Comparison of ENCODE assay signal across 26 cellular contexts in genomic region chr4:183807420-183808101, GRCh38.
A peak's percentile ranks its signal among the peaks of the same experiment; 100 is the strongest.
DNase-seq lines count a peak whose midpoint lies in the region; ATAC-seq, FAIRE-seq and TF ChIP-seq lines count a peak whose summit lies in the region.
"Had no signal": no experiment of that assay in that cellular context is flagged by ENCODE, and none has a peak within 500 bp of the region (broad histone marks: within the 10 kb centered on the region; RNA-seq: fewer than 3 reads in every experiment).

No MANE protein-coding gene starts in this region.

- no peak for DNase-seq in HepG2 (ENCODE audit: low spot score)
- DNase-seq in right atrium auricular region (ENCODE audit: low spot score), result no peak
- DNase-seq in osteocyte (ENCODE audit: extremely low spot score, unreplicated experiment), result peak; percentile 73
- no peak for DNase-seq in uterus
- DNase-seq in superior temporal gyrus (ENCODE audit: extremely low spot score), result no peak
- DNase-seq: activated CD4-positive, alpha-beta T cell treated with anti-CD3 and anti-CD28 coated beads, Interleukin-2, amount 10 ng/mL, durations not matched to agents 7 days and 5 days; DMS79 treated with DMSO at 0.1 percent for 48 hours; effector memory CD4-positive, alpha-beta T cell; glutamatergic neuron; IMR-90; left lung; NCI-H1417; NCI-H2107; NCI-H524 treated with DMSO at 0.1 percent for 48 hours; stimulated activated CD4-positive, alpha-beta T cell treated with anti-CD3 and anti-CD28 coated beads, Interleukin-12 subunit alpha, Interleukin-12 subunit beta, amount 100 ng/mL, for 4 hours; stimulated activated CD4-positive, alpha-beta T cell treated with anti-CD3 and anti-CD28 coated beads, Interleukin-4, amount 100 ng/mL, for 4 hours had no signal

- H3K4me2 ChIP-seq in HepG2 (ENCODE audit: low read depth, low read length), result no peak overlapping the region

- no peak overlapping the region for H3K4me3 ChIP-seq in liver (ENCODE audit: low read depth in 1 of 3, low read length in 3 of 3)
- no peak overlapping the region for H3K4me3 ChIP-seq in HepG2 (replicated peaks in 1 of 3; ENCODE audit: insufficient read depth in 1 of 3, low read depth in 2 of 3, low read length in 3 of 3)
- H3K4me3 ChIP-seq in right atrium auricular region, result peak overlapping the region in 1 of 2 donors; percentile 34
- H3K4me3 ChIP-seq in uterus, result no peak overlapping the region
- H3K4me3 ChIP-seq: left lung had no signal

- peaks cover 0 to 3% (median 0%) of the 10 kb centered on the region in 4 donors for H3K9me3 ChIP-seq in liver (ENCODE audit: control insufficient read depth in 4 of 4, low read length in 3 of 4)
- H3K9me3 ChIP-seq in HepG2 (ENCODE audit: low read length), result no peaks in the 10 kb centered on the region
- no peaks in the 10 kb centered on the region for H3K9me3 ChIP-seq in right atrium auricular region
- H3K9me3 ChIP-seq in uterus, result no peaks in the 10 kb centered on the region
- H3K9me3 ChIP-seq: left lung had no signal

- no TSS peak for BruUV-seq in HepG2 (replicated peaks; lab: Mats Ljungman, UMichigan)

- H3K4me1 ChIP-seq in liver (ENCODE audit: control insufficient read depth in 4 of 4, insufficient read depth in 4 of 4, low read length in 3 of 4), result no peaks in the 10 kb centered on the region
- no peaks in the 10 kb centered on the region for H3K4me1 ChIP-seq in HepG2 (ENCODE audit: insufficient read depth, low read length)
- peaks cover 0 to 34% of the 10 kb centered on the region in 2 donors for H3K4me1 ChIP-seq in right atrium auricular region
- no peaks in the 10 kb centered on the region for H3K4me1 ChIP-seq in uterus

- POLR2A ChIA-PET in HepG2 (lab: Yijun Ruan, JAX), result no interaction called here

- in situ Hi-C loops in HepG2 (cut with HindIII; ENCODE audit: extremely low pct_ligation_motif_present, low pct_unique_long_range_greater_than_20kb), result no loop called here

- WGBS in liver, result 81% methylated on average over 19 of the region's 19 CpGs
- 65% methylated on average over 18 of the region's 19 CpGs for WGBS in HepG2 (ENCODE audit: low lambda C conversion rate)

- TF ChIP-seq POLR2A in HepG2 (IDR thresholded peaks at IDR 0.05; ENCODE audit: insufficient read depth in 1 of 2, low read depth in 2 of 2, low read length in 2 of 2), result no peak
- no peak for TF ChIP-seq POLR2A in uterus (IDR thresholded peaks at IDR 0.05)

- H3K27me3 ChIP-seq in liver (ENCODE audit: control insufficient read depth in 4 of 4, insufficient read depth in 4 of 4, low read length in 3 of 4) (no peaks in the 10 kb centered on the region), HepG2 (ENCODE audit: control insufficient read depth in 1 of 2, insufficient read depth in 2 of 2, low read length in 2 of 2) (peaks cover 1 to 7% of the 10 kb centered on the region in 2 experiments; a peak in 3 of 5 replicates), right atrium auricular region (no peaks in the 10 kb centered on the region), uterus (no peaks in the 10 kb centered on the region)
- H3K27me3 ChIP-seq: left lung had no signal

- H3K9ac ChIP-seq in liver (ENCODE audit: low read depth in 1 of 2, low read length in 2 of 2) (no peak overlapping the region), HepG2 (ENCODE audit: insufficient read depth, low read depth, low read length) (no peak overlapping the region)

- ATAC-seq in HepG2 (no peak), HG03439 (IDR thresholded peaks at IDR 0.05; ENCODE audit: unreplicated experiment) (no peak), GM19023 (IDR thresholded peaks at IDR 0.05; ENCODE audit: unreplicated experiment) (no peak)
- ATAC-seq: left lung had no signal

- intact Hi-C loops in HepG2 (cut with micrococcal nuclease; ENCODE audit: unreplicated experiment), result no loop called here
- intact Hi-C loops in uterus (cut with DNase I; ENCODE audit: low total_unique reads), result no loop called here

- H3K4me3 Mint-ChIP-seq in osteocyte (ENCODE audit: unreplicated experiment), result no peak overlapping the region
- H3K4me3 Mint-ChIP-seq: activated CD4-positive, alpha-beta T cell treated with anti-CD3 and anti-CD28 coated beads, Interleukin-2, amount 10 ng/mL, durations not matched to agents 7 days and 5 days; activated naive CD8-positive, alpha-beta T cell; B cell; stimulated activated naive CD8-positive, alpha-beta T cell treated with anti-CD3 and anti-CD28 coated beads, Interleukin-15, Interleukin-2, amounts not matched to agents 100 ng/mL and 50 ng/mL, for 24 hours; T-helper 1 cell treated with Interleukin-12 subunit alpha and Interleukin-12 subunit beta and Interleukin-4 antibody, amounts not matched to agents 30 μg/mL and 1 μg/mL, for 36 hours; type B pancreatic cell had no signal

- H3K36me3 ChIP-seq in liver (ENCODE audit: control insufficient read depth in 4 of 4, insufficient read depth in 3 of 4, low read depth in 1 of 4, low read length in 3 of 4) (no peaks in the 10 kb centered on the region), HepG2 (replicated peaks in 1 of 2; ENCODE audit: control insufficient read depth in 1 of 2, insufficient read depth in 2 of 2, low read length in 2 of 2) (no peaks in the 10 kb centered on the region), right atrium auricular region (no peaks in the 10 kb centered on the region), uterus (no peaks in the 10 kb centered on the region)
- H3K36me3 ChIP-seq: left lung had no signal

- no peaks in the 10 kb centered on the region for H3K36me3 Mint-ChIP-seq in osteocyte (ENCODE audit: unreplicated experiment)
- H3K36me3 Mint-ChIP-seq: activated naive CD8-positive, alpha-beta T cell had no signal

- no peaks in the 10 kb centered on the region for H3K79me2 ChIP-seq in HepG2 (ENCODE audit: insufficient read depth, low read length)

- TF ChIP-seq CTCF in liver (IDR thresholded peaks at IDR 0.05; ENCODE audit: low read depth, low read length, missing input control) (no peak), HepG2 (CRISPR knock-in tag; IDR thresholded peaks at IDR 0.05) (no peak), right atrium auricular region (IDR thresholded peaks at IDR 0.05) (no peak), osteocyte (IDR thresholded peaks at IDR 0.05) (no peak), uterus (IDR thresholded peaks at IDR 0.05) (no peak)

- no peak overlapping the region for H2AFZ ChIP-seq in HepG2 (ENCODE audit: low read length)

- no peaks in the 10 kb centered on the region for H4K20me1 ChIP-seq in HepG2 (ENCODE audit: insufficient read depth, low read length)

- TF ChIP-seq RAD21 in liver (IDR thresholded peaks at IDR 0.05) (no peak), HepG2 (CRISPR knock-in tag; IDR thresholded peaks at IDR 0.05) (no peak)

- peaks cover 6% of the 10 kb centered on the region for H3K27me3 Mint-ChIP-seq in osteocyte (ENCODE audit: unreplicated experiment)
- H3K27me3 Mint-ChIP-seq: type B pancreatic cell had no signal

- H3K27ac ChIP-seq in liver (ENCODE audit: low read depth in 1 of 2, low read length in 2 of 2) (peak overlapping the region; percentile 31 to 37), HepG2 (ENCODE audit: extremely low read length, insufficient read depth, low read length) (no peak overlapping the region), right atrium auricular region (peak overlapping the region; percentile 82 to 85), uterus (peak overlapping the region; percentile 1 to 46)
- H3K27ac ChIP-seq: left lung had no signal

- no peaks in the 10 kb centered on the region for H3K4me1 Mint-ChIP-seq in osteocyte (ENCODE audit: unreplicated experiment)
- H3K4me1 Mint-ChIP-seq: activated CD4-positive, alpha-beta T cell treated with anti-CD3 and anti-CD28 coated beads, Interleukin-2, amount 10 ng/mL, durations not matched to agents 7 days and 5 days; B cell had no signal

- no peak overlapping the region for H3K27ac Mint-ChIP-seq in osteocyte (ENCODE audit: unreplicated experiment)
- H3K27ac Mint-ChIP-seq: activated CD4-positive, alpha-beta T cell treated with anti-CD3 and anti-CD28 coated beads, Interleukin-2, amount 10 ng/mL, durations not matched to agents 7 days and 5 days; activated naive CD8-positive, alpha-beta T cell; B cell; stimulated activated naive CD8-positive, alpha-beta T cell treated with anti-CD3 and anti-CD28 coated beads, Interleukin-15, Interleukin-2, amounts not matched to agents 100 ng/mL and 50 ng/mL, for 24 hours; T-helper 1 cell treated with Interleukin-12 subunit alpha and Interleukin-12 subunit beta and Interleukin-4 antibody, amounts not matched to agents 30 μg/mL and 1 μg/mL, for 36 hours; type B pancreatic cell had no signal

- no peak for FAIRE-seq in HepG2 (lab: Jason Lieb, UNC)
- FAIRE-seq: colon, GM12892 had no signal

- no peak for TF ChIP-seq EP300 in HepG2 (IDR thresholded peaks at IDR 0.05; ENCODE audit: low read depth in 2 of 2, low read length in 2 of 2)
- TF ChIP-seq EP300 in HepG2 (CRISPR knock-in tag; IDR thresholded peaks at IDR 0.05; ENCODE audit: borderline replicate concordance), result no peak

- CTCF ChIA-PET in HepG2 (lab: Yijun Ruan, JAX; ENCODE audit: low intra/inter-chr PET ratio, low total read pairs), result no interaction called here

- no peaks in the 10 kb centered on the region for H3K9me3 Mint-ChIP-seq in osteocyte (ENCODE audit: unreplicated experiment)
- H3K9me3 Mint-ChIP-seq: activated CD4-positive, alpha-beta T cell treated with anti-CD3 and anti-CD28 coated beads, Interleukin-2, amount 10 ng/mL, durations not matched to agents 7 days and 5 days; T-helper 1 cell treated with Interleukin-12 subunit alpha and Interleukin-12 subunit beta and Interleukin-4 antibody, amounts not matched to agents 30 μg/mL and 1 μg/mL, for 36 hours; type B pancreatic cell had no signal

TF ChIP-seq in liver, 16 proteins besides CTCF, POLR2A, EP300 and RAD21 (continues in another document):
- TF ChIP-seq NR2F2 (IDR thresholded peaks at IDR 0.05) (no peak), HNF4G (IDR thresholded peaks at IDR 0.05) (no peak), FOXA2 (IDR thresholded peaks at IDR 0.05) (no peak), FOXA1 (IDR thresholded peaks at IDR 0.05) (no peak), GABPA (IDR thresholded peaks at IDR 0.05 in 1 of 2, conservative IDR thresholded peaks at IDR 0.05 in 1 of 2) (no peak), JUND (IDR thresholded peaks at IDR 0.05) (no peak)

TF ChIP-seq in HepG2, 621 proteins besides CTCF, POLR2A, EP300 and RAD21 (continues in another document):
- TF ChIP-seq MAFG (CRISPR knock-in tag; IDR thresholded peaks at IDR 0.05), result no peak
- TF ChIP-seq MED1 (CRISPR knock-in tag; IDR thresholded peaks at IDR 0.05), result no peak
- no peak for TF ChIP-seq CSRNP2 (CRISPR knock-in tag; conservative IDR thresholded peaks at IDR 0.05; ENCODE audit: low read depth)
- TF ChIP-seq FOXM1 (CRISPR knock-in tag; IDR thresholded peaks at IDR 0.05), result no peak
